ENCODE assay signal across 22 cellular contexts in the genomic region with DNA sequence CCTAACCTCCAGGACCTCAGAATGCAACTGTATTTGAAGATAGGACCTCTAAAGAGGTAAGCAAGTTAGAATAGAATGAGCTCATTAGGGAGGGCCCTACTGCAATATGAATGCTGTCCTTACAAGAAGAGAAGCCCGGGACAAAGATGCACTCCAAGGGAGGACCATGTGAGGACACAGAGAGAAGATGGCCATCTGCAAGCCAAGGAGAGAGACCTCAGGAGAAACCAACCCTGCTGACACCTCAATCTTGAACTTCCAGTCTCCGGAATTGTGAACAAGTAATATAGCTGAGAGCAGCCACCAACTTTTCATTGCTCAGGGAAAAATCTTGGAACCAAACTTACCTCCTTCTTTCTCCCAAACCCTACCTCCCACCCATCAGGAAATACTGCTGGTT.
"Had no signal": no experiment of that assay in that cellular context is flagged by ENCODE, and none has a peak within 500 bp of the region (broad histone marks: within the 10 kb centered on the region; RNA-seq: fewer than 3 reads in every experiment).

No MANE protein-coding gene starts in this region.

- H3K27ac ChIP-seq: stomach, suprapubic skin, testis, thoracic aorta, thyroid gland, tibial artery, tibial nerve, transverse colon, upper lobe of left lung, upper lobe of right lung, uterus, vagina had no signal

- DNase-seq: stimulated activated CD4-positive, alpha-beta T cell treated with anti-CD3 and anti-CD28 coated beads, Interleukin-2, amount 100 ng/mL, for 48 hours; stimulated activated CD4-positive, alpha-beta T cell treated with anti-CD3 and anti-CD28 coated beads, Interleukin-4, amount 100 ng/mL, for 1 hour; stimulated activated CD4-positive, alpha-beta T cell treated with anti-CD3 and anti-CD28 coated beads, Interleukin-4, amount 100 ng/mL, for 24 hours; stimulated activated CD4-positive, alpha-beta T cell treated with anti-CD3 and anti-CD28 coated beads, Interleukin-4, amount 100 ng/mL, for 4 hours; stimulated activated naive B cell treated with anti-CD40 and anti-IgM and Interleukin-4, amounts not matched to agents 10 μg/mL and 1 μg/mL and 100 μg/mL, for 72 hours; stimulated activated naive CD4-positive, alpha-beta T cell; stimulated activated naive CD4-positive, alpha-beta T cell treated with Interleukin-2 at 50 U/mL for 16 hours; stimulated activated naive CD8-positive, alpha-beta T cell treated with anti-CD3 and anti-CD28 coated beads, Interleukin-15, amount 100 ng/mL, for 72 hours; stimulated activated naive CD8-positive, alpha-beta T cell treated with anti-CD3 and anti-CD28 coated beads, Interleukin-15, Interleukin-2, amounts not matched to agents 100 U/mL and 50 U/mL, for 24 hours; stomach; substantia nigra; testis; thyroid gland; tibial artery; transverse colon; upper lobe of left lung; uterus had no signal

- H3K27me3 ChIP-seq: stomach, testis, thyroid gland, tibial artery, tibial nerve, transverse colon, upper lobe of left lung, upper lobe of right lung, uterus, vagina had no signal

- H3K36me3 ChIP-seq: stomach, suprapubic skin, thoracic aorta, thyroid gland, tibial artery, tibial nerve, transverse colon, upper lobe of left lung, upper lobe of right lung, uterus, vagina had no signal

- H3K4me3 ChIP-seq: stomach, suprapubic skin, testis, thoracic aorta, thyroid gland, tibial artery, tibial nerve, transverse colon, upper lobe of left lung, upper lobe of right lung, uterus, vagina had no signal

- H3K9me3 ChIP-seq: stomach, suprapubic skin, testis, thoracic aorta, thyroid gland, tibial artery, tibial nerve, transverse colon, upper lobe of left lung, upper lobe of right lung, uterus, vagina had no signal

- H3K4me1 ChIP-seq: stomach, suprapubic skin, testis, thyroid gland, tibial artery, transverse colon, upper lobe of left lung, upper lobe of right lung, uterus, vagina had no signal
